Comparison of ENCODE assay signal across 1 cellular context in the genomic region with DNA sequence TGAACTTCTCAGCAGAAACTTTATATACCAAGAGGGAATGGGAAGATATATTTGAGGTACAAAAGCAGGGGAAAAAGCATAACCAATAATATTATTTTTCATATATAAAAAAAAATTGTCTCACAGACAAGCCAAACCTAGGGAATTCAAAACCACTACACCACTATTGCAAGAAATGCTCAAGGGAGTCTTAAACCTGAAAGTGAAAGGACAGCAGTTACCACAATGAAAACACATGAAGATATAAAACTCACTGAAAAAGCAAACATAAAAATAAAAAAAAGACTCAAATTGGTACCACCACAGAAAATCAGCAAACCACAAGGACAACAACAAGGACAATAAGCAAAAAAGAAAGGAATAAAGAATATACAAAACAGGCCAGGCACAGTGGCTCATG.
TF ChIP-seq lines count a peak whose summit lies in the region.

No MANE protein-coding gene starts in this region.

TF ChIP-seq in GM12878, 131 proteins besides CTCF, POLR2A, EP300 and RAD21 (continued from another document):
- TF ChIP-seq, protein P1, sequence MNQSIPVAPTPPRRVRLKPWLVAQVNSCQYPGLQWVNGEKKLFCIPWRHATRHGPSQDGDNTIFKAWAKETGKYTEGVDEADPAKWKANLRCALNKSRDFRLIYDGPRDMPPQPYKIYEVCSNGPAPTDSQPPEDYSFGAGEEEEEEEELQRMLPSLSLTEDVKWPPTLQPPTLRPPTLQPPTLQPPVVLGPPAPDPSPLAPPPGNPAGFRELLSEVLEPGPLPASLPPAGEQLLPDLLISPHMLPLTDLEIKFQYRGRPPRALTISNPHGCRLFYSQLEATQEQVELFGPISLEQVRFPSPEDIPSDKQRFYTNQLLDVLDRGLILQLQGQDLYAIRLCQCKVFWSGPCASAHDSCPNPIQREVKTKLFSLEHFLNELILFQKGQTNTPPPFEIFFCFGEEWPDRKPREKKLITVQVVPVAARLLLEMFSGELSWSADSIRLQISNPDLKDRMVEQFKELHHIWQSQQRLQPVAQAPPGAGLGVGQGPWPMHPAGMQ (IDR thresholded peaks at IDR 0.05; ENCODE audit: borderline replicate concordance) = no peak
- TF ChIP-seq IRF4 (IDR thresholded peaks at IDR 0.05; ENCODE audit: low read depth, low read length) (no peak), LARP7 (IDR thresholded peaks at IDR 0.05) (no peak), RUNX3 (IDR thresholded peaks at IDR 0.05; ENCODE audit: low read length) (no peak), ZSCAN29 (IDR thresholded peaks at IDR 0.05) (no peak), SP1 (IDR thresholded peaks at IDR 0.05; ENCODE audit: low read depth, low read length) (no peak), MXI1 (IDR thresholded peaks at IDR 0.05; ENCODE audit: low read depth, low read length) (no peak), TCF3 (IDR thresholded peaks at IDR 0.05; ENCODE audit: borderline replicate concordance, insufficient read depth, low read depth, low read length) (no peak), MYC (IDR thresholded peaks at IDR 0.05; ENCODE audit: insufficient read depth, insufficient read length, insufficient replicate concordance, low read length, severe bottlenecking) (no peak), ZZZ3 (IDR thresholded peaks at IDR 0.05; ENCODE audit: control insufficient read depth, insufficient read length, low read depth) (no peak), HDAC6 (IDR thresholded peaks at IDR 0.05; ENCODE audit: unreplicated experiment) (no peak), TCF12 (IDR thresholded peaks at IDR 0.05; ENCODE audit: low read depth, low read length) (no peak)
- TF ChIP-seq, protein P2, sequence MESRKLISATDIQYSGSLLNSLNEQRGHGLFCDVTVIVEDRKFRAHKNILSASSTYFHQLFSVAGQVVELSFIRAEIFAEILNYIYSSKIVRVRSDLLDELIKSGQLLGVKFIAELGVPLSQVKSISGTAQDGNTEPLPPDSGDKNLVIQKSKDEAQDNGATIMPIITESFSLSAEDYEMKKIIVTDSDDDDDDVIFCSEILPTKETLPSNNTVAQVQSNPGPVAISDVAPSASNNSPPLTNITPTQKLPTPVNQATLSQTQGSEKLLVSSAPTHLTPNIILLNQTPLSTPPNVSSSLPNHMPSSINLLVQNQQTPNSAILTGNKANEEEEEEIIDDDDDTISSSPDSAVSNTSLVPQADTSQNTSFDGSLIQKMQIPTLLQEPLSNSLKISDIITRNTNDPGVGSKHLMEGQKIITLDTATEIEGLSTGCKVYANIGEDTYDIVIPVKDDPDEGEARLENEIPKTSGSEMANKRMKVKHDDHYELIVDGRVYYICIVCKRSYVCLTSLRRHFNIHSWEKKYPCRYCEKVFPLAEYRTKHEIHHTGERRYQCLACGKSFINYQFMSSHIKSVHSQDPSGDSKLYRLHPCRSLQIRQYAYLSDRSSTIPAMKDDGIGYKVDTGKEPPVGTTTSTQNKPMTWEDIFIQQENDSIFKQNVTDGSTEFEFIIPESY (IDR thresholded peaks at IDR 0.05) = no peak
- TF ChIP-seq, protein P3, sequence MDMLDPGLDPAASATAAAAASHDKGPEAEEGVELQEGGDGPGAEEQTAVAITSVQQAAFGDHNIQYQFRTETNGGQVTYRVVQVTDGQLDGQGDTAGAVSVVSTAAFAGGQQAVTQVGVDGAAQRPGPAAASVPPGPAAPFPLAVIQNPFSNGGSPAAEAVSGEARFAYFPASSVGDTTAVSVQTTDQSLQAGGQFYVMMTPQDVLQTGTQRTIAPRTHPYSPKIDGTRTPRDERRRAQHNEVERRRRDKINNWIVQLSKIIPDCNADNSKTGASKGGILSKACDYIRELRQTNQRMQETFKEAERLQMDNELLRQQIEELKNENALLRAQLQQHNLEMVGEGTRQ (IDR thresholded peaks at IDR 0.05; ENCODE audit: borderline replicate concordance, low read depth, low read length) = no peak
- TF ChIP-seq, protein P4, sequence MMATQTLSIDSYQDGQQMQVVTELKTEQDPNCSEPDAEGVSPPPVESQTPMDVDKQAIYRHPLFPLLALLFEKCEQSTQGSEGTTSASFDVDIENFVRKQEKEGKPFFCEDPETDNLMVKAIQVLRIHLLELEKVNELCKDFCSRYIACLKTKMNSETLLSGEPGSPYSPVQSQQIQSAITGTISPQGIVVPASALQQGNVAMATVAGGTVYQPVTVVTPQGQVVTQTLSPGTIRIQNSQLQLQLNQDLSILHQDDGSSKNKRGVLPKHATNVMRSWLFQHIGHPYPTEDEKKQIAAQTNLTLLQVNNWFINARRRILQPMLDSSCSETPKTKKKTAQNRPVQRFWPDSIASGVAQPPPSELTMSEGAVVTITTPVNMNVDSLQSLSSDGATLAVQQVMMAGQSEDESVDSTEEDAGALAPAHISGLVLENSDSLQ (IDR thresholded peaks at IDR 0.05) = no peak
- TF ChIP-seq, protein P5, sequence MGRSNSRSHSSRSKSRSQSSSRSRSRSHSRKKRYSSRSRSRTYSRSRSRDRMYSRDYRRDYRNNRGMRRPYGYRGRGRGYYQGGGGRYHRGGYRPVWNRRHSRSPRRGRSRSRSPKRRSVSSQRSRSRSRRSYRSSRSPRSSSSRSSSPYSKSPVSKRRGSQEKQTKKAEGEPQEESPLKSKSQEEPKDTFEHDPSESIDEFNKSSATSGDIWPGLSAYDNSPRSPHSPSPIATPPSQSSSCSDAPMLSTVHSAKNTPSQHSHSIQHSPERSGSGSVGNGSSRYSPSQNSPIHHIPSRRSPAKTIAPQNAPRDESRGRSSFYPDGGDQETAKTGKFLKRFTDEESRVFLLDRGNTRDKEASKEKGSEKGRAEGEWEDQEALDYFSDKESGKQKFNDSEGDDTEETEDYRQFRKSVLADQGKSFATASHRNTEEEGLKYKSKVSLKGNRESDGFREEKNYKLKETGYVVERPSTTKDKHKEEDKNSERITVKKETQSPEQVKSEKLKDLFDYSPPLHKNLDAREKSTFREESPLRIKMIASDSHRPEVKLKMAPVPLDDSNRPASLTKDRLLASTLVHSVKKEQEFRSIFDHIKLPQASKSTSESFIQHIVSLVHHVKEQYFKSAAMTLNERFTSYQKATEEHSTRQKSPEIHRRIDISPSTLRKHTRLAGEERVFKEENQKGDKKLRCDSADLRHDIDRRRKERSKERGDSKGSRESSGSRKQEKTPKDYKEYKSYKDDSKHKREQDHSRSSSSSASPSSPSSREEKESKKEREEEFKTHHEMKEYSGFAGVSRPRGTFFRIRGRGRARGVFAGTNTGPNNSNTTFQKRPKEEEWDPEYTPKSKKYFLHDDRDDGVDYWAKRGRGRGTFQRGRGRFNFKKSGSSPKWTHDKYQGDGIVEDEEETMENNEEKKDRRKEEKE (IDR thresholded peaks at IDR 0.05) = no peak
- TF ChIP-seq, protein P6, sequence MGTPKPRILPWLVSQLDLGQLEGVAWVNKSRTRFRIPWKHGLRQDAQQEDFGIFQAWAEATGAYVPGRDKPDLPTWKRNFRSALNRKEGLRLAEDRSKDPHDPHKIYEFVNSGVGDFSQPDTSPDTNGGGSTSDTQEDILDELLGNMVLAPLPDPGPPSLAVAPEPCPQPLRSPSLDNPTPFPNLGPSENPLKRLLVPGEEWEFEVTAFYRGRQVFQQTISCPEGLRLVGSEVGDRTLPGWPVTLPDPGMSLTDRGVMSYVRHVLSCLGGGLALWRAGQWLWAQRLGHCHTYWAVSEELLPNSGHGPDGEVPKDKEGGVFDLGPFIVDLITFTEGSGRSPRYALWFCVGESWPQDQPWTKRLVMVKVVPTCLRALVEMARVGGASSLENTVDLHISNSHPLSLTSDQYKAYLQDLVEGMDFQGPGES (IDR thresholded peaks at IDR 0.05) = no peak
- TF ChIP-seq, protein P7, sequence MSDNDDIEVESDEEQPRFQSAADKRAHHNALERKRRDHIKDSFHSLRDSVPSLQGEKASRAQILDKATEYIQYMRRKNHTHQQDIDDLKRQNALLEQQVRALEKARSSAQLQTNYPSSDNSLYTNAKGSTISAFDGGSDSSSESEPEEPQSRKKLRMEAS (IDR thresholded peaks at IDR 0.05; ENCODE audit: low read depth, low read length) = no peak
